ENCODE assay signal across 18 cellular contexts in genomic region chr5:38600334-38601045, GRCh38. TPM values are rescaled to one million over a fixed set of nuclear protein-coding genes. Genes with fewer than 3 reads are reported as not detected.
DNase-seq lines count a peak whose midpoint lies in the region; ATAC-seq and TF ChIP-seq lines count a peak whose summit lies in the region.
"Had no signal": no experiment of that assay in that cellular context is flagged by ENCODE, and none has a peak within 500 bp of the region (broad histone marks: within the 10 kb centered on the region; RNA-seq: fewer than 3 reads in every experiment).

No MANE protein-coding gene starts in this region.

- peak; percentile 40 for DNase-seq in EH (ENCODE audit: low read depth)
- peak; percentile 48 to 70 for DNase-seq in NOMO-1 (lab: John Stamatoyannopoulos, UW; ENCODE audit: unreplicated experiment in 2 of 2)
- peak; percentile 75 for DNase-seq in epithelial cell of esophagus (ENCODE audit: low read depth)
- DNase-seq in renal cortical epithelial cell (ENCODE audit: low read depth) = peak; percentile 78
- no peak for DNase-seq in SW 1271 (lab: John Stamatoyannopoulos, UW)
- no peak for DNase-seq in NCI-H146 (lab: John Stamatoyannopoulos, UW)
- DNase-seq: activated gamma-delta T cell; CD4-positive, alpha-beta T cell; effector memory CD4-positive, alpha-beta T cell; head of caudate nucleus; natural killer cell; NCI-H1417; NCI-H446; stimulated activated CD4-positive, alpha-beta T cell treated with anti-CD3 and anti-CD28 coated beads, Interleukin-2, amount 100 ng/mL, for 24 hours; stimulated activated CD8-positive, alpha-beta memory T cell treated with anti-CD3 and anti-CD28 coated beads, Interleukin-4, amount 100 ng/mL, for 48 hours had no signal

- TF ChIP-seq CTCF in epithelial cell of esophagus (IDR thresholded peaks at IDR 0.05; ENCODE audit: insufficient read depth, low read depth, low read length, missing control alignments) = no peak

- ATAC-seq in HG02588 (IDR thresholded peaks at IDR 0.05; ENCODE audit: unreplicated experiment) = no peak
- ATAC-seq: natural killer cell had no signal

- H3K4me3 ChIP-seq in epithelial cell of esophagus (ENCODE audit: low read length) = no peak overlapping the region
- H3K4me3 ChIP-seq: tibial nerve had no signal

RNA-seq across cellular contexts. Expression of gene LIFR, which starts 44.0 kb away (rescaled TPM):
- total RNA-seq in renal cortical epithelial cell = 10.8 and 45.7 TPM in 2 replicates
- total RNA-seq: activated CD8-positive, alpha-beta memory T cell treated with anti-CD3 and anti-CD28 coated beads for 36 hours; natural killer cell had no signal

Comparison
In these comparisons a context has a peak if more than half of its experiments do, and no peak if none do; other contexts are left out.
1. DNase-seq: peak in EH (single experiment), NOMO-1 (2 of 2), epithelial cell of esophagus (single experiment) and renal cortical epithelial cell (single experiment); none in SW 1271 (0 of 2) and NCI-H146 (single experiment).